In genomic region chr10:96470108-96470743, GRCh38 we compare ENCODE assay signal across 9 cellular contexts. TPM values are rescaled to one million over a fixed set of nuclear protein-coding genes. Genes with fewer than 3 reads are reported as not detected.
DNase-seq lines count a peak whose midpoint lies in the region; ATAC-seq and TF ChIP-seq lines count a peak whose summit lies in the region.
"Had no signal": no experiment of that assay in that cellular context is flagged by ENCODE, and none has a peak within 500 bp of the region (broad histone marks: within the 10 kb centered on the region; RNA-seq: fewer than 3 reads in every experiment).

No MANE protein-coding gene starts in this region.

- no peaks in the 10 kb centered on the region for H3K79me2 ChIP-seq in H9 (ENCODE audit: insufficient read depth, low read length)

- peaks cover 4% of the 10 kb centered on the region for H3K27me3 Mint-ChIP-seq in H9 (ENCODE audit: low read depth)

- H3K27ac ChIP-seq in H9 (ENCODE audit: insufficient read length, low read depth, low read length) (no peak overlapping the region), caudate nucleus (ENCODE audit: low read depth, low read length) (peak overlapping the region; percentile 41)
- H3K27ac ChIP-seq: SJSA1 had no signal

- no peaks in the 10 kb centered on the region; the same call in 1 of the 2 replicates for H3K4me1 ChIP-seq in H9 (ENCODE audit: insufficient read depth, low read length)
- H3K4me1 ChIP-seq: SJSA1 had no signal

- no peak overlapping the region for H2BK5ac ChIP-seq in H9 (ENCODE audit: insufficient read length, low read length)

- no peak overlapping the region for H4K91ac ChIP-seq in H9 (ENCODE audit: insufficient read length, low read depth, low read length)

- no peak overlapping the region for H3K23ac ChIP-seq in H9 (ENCODE audit: insufficient read length, low read depth, low read length)

- peaks cover 0 to 6% (median 3%) of the 10 kb centered on the region in 3 experiments; a peak in 2 of 7 replicates for H3K36me3 Mint-ChIP-seq in H9 (ENCODE audit: insufficient read depth in 1 of 3, low read depth in 3 of 3)

- no peaks in the 10 kb centered on the region for H3K23me2 ChIP-seq in H9 (ENCODE audit: insufficient read length, low read depth, low read length, poor library complexity, severe bottlenecking)

- H3K14ac ChIP-seq in H9 (ENCODE audit: insufficient read depth, low read length) = no peak overlapping the region

- DNase-seq in DMS 273 (lab: John Stamatoyannopoulos, UW; ENCODE audit: unreplicated experiment) = peak; percentile 66
- peak; percentile 71 for DNase-seq in H9
- DNase-seq in RPMI8226 = peak; percentile 40
- DNase-seq in caudate nucleus (lab: John Stamatoyannopoulos, UW) = peak in 56 of 61 donors; percentile 1 to 75 (median 30)
- peak; percentile 69 for DNase-seq in left kidney (ENCODE audit: low read depth, low spot score)
- DNase-seq in superior temporal gyrus (ENCODE audit: extremely low spot score) = peak; percentile 77

- no peaks in the 10 kb centered on the region for H4K20me1 ChIP-seq in H9 (ENCODE audit: control insufficient read depth, insufficient read depth, insufficient read length)

- no peak overlapping the region for H3K4me3 Mint-ChIP-seq in H9

- no peak overlapping the region for H2BK12ac ChIP-seq in H9 (ENCODE audit: insufficient read length, low read depth, low read length)

- no peaks in the 10 kb centered on the region for H3K9me3 ChIP-seq in H9 (ENCODE audit: control insufficient read depth, low read depth, low read length)

- no peak overlapping the region for H2AFZ ChIP-seq in H9 (ENCODE audit: low read length)

- no peak overlapping the region for H2AK5ac ChIP-seq in H9 (ENCODE audit: insufficient read length, low read length)

- H4K8ac ChIP-seq in H9 (replicated peaks; ENCODE audit: insufficient read length, low read depth, low read length) = no peak overlapping the region

- H3T11ph ChIP-seq in H9 (ENCODE audit: low read length) = no peak overlapping the region

- no peak overlapping the region for H2BK15ac ChIP-seq in H9 (ENCODE audit: low read depth, low read length)

- H3K27me3 ChIP-seq in H9 (ENCODE audit: insufficient read depth, low read length) = no peaks in the 10 kb centered on the region

- no peak overlapping the region for H3K27ac Mint-ChIP-seq in H9

- no peaks in the 10 kb centered on the region for H3K79me1 ChIP-seq in H9 (ENCODE audit: insufficient read depth, low read depth, low read length, poor library complexity, severe bottlenecking)

- H4K5ac ChIP-seq in H9 (ENCODE audit: insufficient read length, low read depth, low read length) = no peak overlapping the region

- H3K9ac ChIP-seq in H9 (ENCODE audit: extremely low read depth, insufficient read length, low read length) = no peak overlapping the region

- no CpG with 5 or more reads among the region's 4 CpGs for WGBS in H9 (ENCODE audit: extremely low coverage, insufficient read length, low lambda C conversion rate)

- H2BK120ac ChIP-seq in H9 (ENCODE audit: low read depth, low read length, poor library complexity, severe bottlenecking) = no peak overlapping the region

- no peak overlapping the region for H3K4me2 ChIP-seq in H9 (ENCODE audit: insufficient read depth, insufficient read length, low read length)

- peaks cover 0 to 7% of the 10 kb centered on the region in 2 experiments; a peak in 2 of 5 replicates for H3K9me3 Mint-ChIP-seq in H9

- H2BK20ac ChIP-seq in H9 (ENCODE audit: low read depth, low read length, poor library complexity, severe bottlenecking) = no peak overlapping the region

- no peak overlapping the region for H3K56ac ChIP-seq in H9 (ENCODE audit: insufficient read length, low read depth, low read length)

- ATAC-seq in HG03342 (IDR thresholded peaks at IDR 0.05; ENCODE audit: unreplicated experiment) = no peak
- ATAC-seq in HG02763 (IDR thresholded peaks at IDR 0.05; ENCODE audit: unreplicated experiment) = no peak

- H3K18ac ChIP-seq in H9 (ENCODE audit: insufficient read length, low read depth, low read length) = no peak overlapping the region

- peaks cover 33 to 42% of the 10 kb centered on the region in 2 experiments for H3K4me1 Mint-ChIP-seq in H9

- H3K4ac ChIP-seq in H9 (ENCODE audit: low read depth, low read length) = no peak overlapping the region

- peak; percentile 82 for TF ChIP-seq CTCF in H9 (conservative IDR thresholded peaks at IDR 0.05)

RNA-seq across cellular contexts. Expression of gene TLL2, which starts 43.5 kb away (rescaled TPM):
- total RNA-seq in H9 (2021) = 1.4 and 1.8 TPM in 2 replicates
- total RNA-seq: SJSA1 had no signal
